12 cellular contexts compared by ENCODE assay signal in the genomic region with DNA sequence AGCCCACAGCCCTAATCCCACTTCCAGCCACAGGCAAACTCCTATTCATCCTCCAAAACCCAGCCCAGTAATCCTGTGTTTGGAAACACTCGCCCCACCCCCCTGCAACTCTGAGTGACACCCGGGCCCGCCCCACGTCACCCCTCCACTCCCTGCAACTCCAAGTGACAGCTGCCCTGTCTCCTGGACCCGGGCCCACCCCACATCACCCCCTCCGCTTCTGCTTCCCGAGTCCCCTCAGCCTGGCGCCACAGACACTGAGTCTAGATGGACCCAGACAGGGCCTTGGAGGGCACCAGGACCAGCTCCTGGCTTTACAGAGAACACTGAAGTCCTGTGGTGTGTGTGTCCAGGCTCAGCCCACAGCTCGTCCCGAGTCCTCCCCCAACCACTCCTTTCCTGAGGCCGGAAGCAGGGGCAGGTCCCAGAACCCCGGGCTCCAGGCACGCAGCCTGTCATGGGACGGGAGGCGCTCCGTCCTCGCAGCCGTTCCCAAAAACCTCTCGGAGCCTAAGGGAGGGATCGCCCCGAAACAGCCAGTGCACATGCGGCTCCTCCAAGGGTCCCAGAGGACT. TPM values are rescaled to one million over a fixed set of nuclear protein-coding genes. Genes with fewer than 3 reads are reported as not detected.
A peak's percentile ranks its signal among the peaks of the same experiment; 100 is the strongest.
DNase-seq lines count a peak whose midpoint lies in the region; ATAC-seq and TF ChIP-seq lines count a peak whose summit lies in the region.
"Had no signal": no experiment of that assay in that cellular context is flagged by ENCODE, and none has a peak within 500 bp of the region (broad histone marks: within the 10 kb centered on the region; RNA-seq: fewer than 3 reads in every experiment).

No MANE protein-coding gene starts in this region.

- CTCF ChIA-PET in Panc1 (lab: Charles Lee), result interaction anchor here (0.6 kb wide), 1 partner anchor 215 kb away, joined by 3 read pairs; no protein-coding TSS in a partner anchor

- ATAC-seq in Panc1 (peak; percentile 25), GM18502 (IDR thresholded peaks at IDR 0.05; ENCODE audit: poor library complexity, unreplicated experiment) (no peak), HG02884 (IDR thresholded peaks at IDR 0.05; ENCODE audit: unreplicated experiment) (no peak)
- ATAC-seq: stimulated activated naive CD8-positive, alpha-beta T cell treated with anti-CD3 and anti-CD28 coated beads, Interleukin-15, Interleukin-2, amounts not matched to agents 100 U/mL and 50 U/mL, for 24 hours had no signal

- H3K79me1 ChIP-seq in mesenchymal stem cell (replicated peaks; ENCODE audit: low read length, poor library complexity, severe bottlenecking), result peaks cover 9% of the 10 kb centered on the region

- TF ChIP-seq CTCF in Panc1 (IDR thresholded peaks at IDR 0.05) (no peak), esophagus squamous epithelium (IDR thresholded peaks at IDR 0.05) (no peak), transverse colon (IDR thresholded peaks at IDR 0.05) (no peak)

- no peak overlapping the region for H3K23ac ChIP-seq in mesenchymal stem cell (ENCODE audit: low read length in 2 of 2)

- 81% methylated on average over 3 to 6 of the region's 22 CpGs for WGBS in esophagus squamous epithelium, 2 donors
- WGBS in mesenchymal stem cell, result 86% methylated on average over 22 of the region's 22 CpGs
- whole genome bisulfite sequencing in transverse colon (ENCODE audit: low coverage in 1 of 2), 2 donors, result 71% methylated on average over 22 of the region's 22 CpGs; no CpG with 5 or more reads in 1 of the 2 donors

- no peak overlapping the region for H2BK5ac ChIP-seq in mesenchymal stem cell (ENCODE audit: low read depth, low read length, poor library complexity, severe bottlenecking)

- H3K27ac ChIP-seq in Panc1 (ENCODE audit: low read length) (peak overlapping the region; percentile 57; the same call in 1 of the 2 replicates), esophagus squamous epithelium (peak overlapping the region in 3 of 4 donors; percentile 35 to 64 (median 47)), mesenchymal stem cell (ENCODE audit: low read length, poor library complexity, severe bottlenecking) (no peak overlapping the region), transverse colon (peak overlapping the region; percentile 82 to 83 (median 82))

- no TSS peak for BruUV-seq in Panc1 (replicated peaks; lab: Mats Ljungman, UMichigan)

- H2BK15ac ChIP-seq in mesenchymal stem cell (ENCODE audit: low read depth, poor library complexity, severe bottlenecking), result no peak overlapping the region

- H3K36me3 ChIP-seq in Panc1 (ENCODE audit: control insufficient read depth, insufficient read depth, low read length), result no peaks in the 10 kb centered on the region
- H3K36me3 ChIP-seq in esophagus squamous epithelium, result peaks cover 0 to 40% (median 7%) of the 10 kb centered on the region in 3 donors
- peaks cover 0 to 47% of the 10 kb centered on the region in 2 experiments for H3K36me3 ChIP-seq in mesenchymal stem cell (ENCODE audit: control insufficient read depth in 1 of 2, insufficient read depth in 2 of 2, low read depth in 1 of 2, low read length in 2 of 2)
- H3K36me3 ChIP-seq in transverse colon, result no peaks in the 10 kb centered on the region

- H3K27me3 ChIP-seq in Panc1 (ENCODE audit: control insufficient read depth, insufficient read depth, low read length) (no peaks in the 10 kb centered on the region), esophagus squamous epithelium (no peaks in the 10 kb centered on the region), mesenchymal stem cell (ENCODE audit: control insufficient read depth in 1 of 2, insufficient read depth in 1 of 2, low read length in 2 of 2) (no peaks in the 10 kb centered on the region), transverse colon (no peaks in the 10 kb centered on the region)

- H3K4ac ChIP-seq in mesenchymal stem cell (ENCODE audit: low read depth in 1 of 2, low read length in 2 of 2), result no peak overlapping the region

- H3K18ac ChIP-seq in mesenchymal stem cell (ENCODE audit: low read depth in 1 of 2, low read length in 2 of 2), result no peak overlapping the region

- POLR2A ChIA-PET in Panc1 (lab: Charles Lee), result interaction anchor here (0.7 kb wide), 1 partner anchor 11 kb away, joined by 3 read pairs; no protein-coding TSS in a partner anchor

- H3K4me2 ChIP-seq in mesenchymal stem cell (ENCODE audit: low read length, poor library complexity, severe bottlenecking), result no peak overlapping the region

- in situ Hi-C loops in Panc1 (cut with HindIII; ENCODE audit: low pct_unique_long_range_greater_than_20kb, low sequenced_read_pairs), result no loop called here
- in situ Hi-C loops in transverse colon (cut with MboI; ENCODE audit: low pct_ligation_motif_present in 1 of 4, low pct_unique_long_range_greater_than_20kb in 1 of 4, low sequenced_read_pairs in 3 of 4), result no loop called here
- in situ Hi-C loops in G401 (cut with HindIII; ENCODE audit: low sequenced_read_pairs), result no loop called here

- no peak overlapping the region for H2AFZ ChIP-seq in mesenchymal stem cell (ENCODE audit: low read depth, low read length)

- DNase-seq in Panc1 (ENCODE audit: low read depth, low spot score) (no peak), esophagus squamous epithelium (lab: John Stamatoyannopoulos, UW) (no peak), mesenchymal stem cell (no peak), transverse colon (no peak), G401 (ENCODE audit: low spot score) (no peak)
- DNase-seq: activated CD4-positive, alpha-beta T cell treated with anti-CD3 and anti-CD28 coated beads for 48 hours; foreskin fibroblast; stimulated activated CD4-positive, alpha-beta T cell treated with anti-CD3 and anti-CD28 coated beads, Interleukin-2, amount 100 ng/mL, for 48 hours; stimulated activated naive CD8-positive, alpha-beta T cell treated with anti-CD3 and anti-CD28 coated beads, Interleukin-15, Interleukin-2, amounts not matched to agents 100 U/mL and 50 U/mL, for 24 hours; SW 1271 had no signal

- peaks cover 39% of the 10 kb centered on the region for H3K4me1 ChIP-seq in Panc1 (ENCODE audit: control insufficient read depth, insufficient read depth, low read length)
- H3K4me1 ChIP-seq in esophagus squamous epithelium, result peaks cover 58 to 98% (median 64%) of the 10 kb centered on the region in 3 donors
- peaks cover 26% of the 10 kb centered on the region for H3K4me1 ChIP-seq in mesenchymal stem cell (ENCODE audit: control insufficient read depth, insufficient read depth, low read depth, low read length)
- H3K4me1 ChIP-seq in transverse colon, result peaks cover 35 to 90% (median 65%) of the 10 kb centered on the region in 4 donors

- no peak overlapping the region for H2BK12ac ChIP-seq in mesenchymal stem cell (ENCODE audit: low read length in 2 of 2)

- intact Hi-C loops in Panc1 (cut with micrococcal nuclease; ENCODE audit: unreplicated experiment) (no loop called here), esophagus squamous epithelium (cut with DNase I) (no loop called here), transverse colon (cut with DNase I; ENCODE audit: low total_unique reads) (no loop called here)

- H4K91ac ChIP-seq in mesenchymal stem cell (ENCODE audit: low read length), result no peak overlapping the region

- H3K9me3 ChIP-seq in Panc1 (ENCODE audit: control insufficient read depth, insufficient read depth, low read depth, low read length), result no peaks in the 10 kb centered on the region
- H3K9me3 ChIP-seq in esophagus squamous epithelium, result no peaks in the 10 kb centered on the region
- H3K9me3 ChIP-seq in mesenchymal stem cell (ENCODE audit: control insufficient read depth, low read length), result no peaks in the 10 kb centered on the region
- H3K9me3 ChIP-seq in transverse colon, result no peaks in the 10 kb centered on the region

- TF ChIP-seq EP300 in transverse colon (IDR thresholded peaks at IDR 0.05; ENCODE audit: low read depth), result no peak

- no peak overlapping the region for H4K8ac ChIP-seq in mesenchymal stem cell (ENCODE audit: low read length)

- no peak overlapping the region for H3K4me3 ChIP-seq in Panc1 (ENCODE audit: low read depth in 2 of 2, low read length in 2 of 2)
- peak overlapping the region in 2 of 4 donors; percentile 19 to 33 for H3K4me3 ChIP-seq in esophagus squamous epithelium
- H3K4me3 ChIP-seq in mesenchymal stem cell (ENCODE audit: insufficient read depth in 1 of 2, low read depth in 1 of 2, low read length in 2 of 2), result no peak overlapping the region
- H3K4me3 ChIP-seq in transverse colon, result peak overlapping the region in 1 of 4 donors; percentile 1

- H3K14ac ChIP-seq in mesenchymal stem cell (ENCODE audit: low read length in 2 of 2), result no peak overlapping the region

- TF ChIP-seq POLR2A in esophagus squamous epithelium (IDR thresholded peaks at IDR 0.05) (no peak), transverse colon (IDR thresholded peaks at IDR 0.05) (peak; percentile 24)

- H3K9ac ChIP-seq in mesenchymal stem cell (ENCODE audit: low read length), result peak overlapping the region; percentile 49

- no peak overlapping the region for H2AK5ac ChIP-seq in mesenchymal stem cell (ENCODE audit: low read length, severe bottlenecking)

- no peak overlapping the region for H2BK120ac ChIP-seq in mesenchymal stem cell (ENCODE audit: low read depth, low read length)

RNA-seq across cellular contexts. Expression of a gene that starts 7.7 kb away (rescaled TPM):
- total RNA-seq in Panc1 (2021; ENCODE audit: unreplicated experiment) (52.1 TPM), esophagus squamous epithelium (10 to 100 TPM in 3 of 4 donors, 1 to 10 TPM in 1; 7.5 to 16.4 (median 15.4) TPM), transverse colon (10 to 100 TPM; 36.0 to 95.0 (median 56.3) TPM)
- 66.2 TPM for polyA plus RNA-seq in Panc1 (2012; ENCODE audit: insufficient read length)
- 16.0 TPM for polyA plus RNA-seq in mesenchymal stem cell (2013, experiment 1 of 2)
- polyA plus RNA-seq in mesenchymal stem cell (2013, experiment 2 of 2), result 14.2 TPM
- 7.8 and 10.7 TPM in 2 replicates for total RNA-seq in G401 (2014; rRNA removed; shearing (Covaris generic))

RNA-seq across cellular contexts. Expression of a gene that starts 22.8 kb away (rescaled TPM):
- total RNA-seq in Panc1 (2021; ENCODE audit: unreplicated experiment), result 79.3 TPM
- polyA plus RNA-seq in Panc1 (2012; ENCODE audit: insufficient read length), result 74.5 TPM
- 10 to 100 TPM in 1 of 4 donors, 1 to 10 TPM in 3; 8.3 to 13.5 (median 9.1) TPM for total RNA-seq in esophagus squamous epithelium
- polyA plus RNA-seq in mesenchymal stem cell (2013, experiment 1 of 2), result 25.8 TPM
- 28.0 TPM for polyA plus RNA-seq in mesenchymal stem cell (2013, experiment 2 of 2)
- total RNA-seq in transverse colon, result 10 to 100 TPM in 3 of 4 donors, 1 to 10 TPM in 1; 9.0 to 18.3 (median 11.6) TPM
- 27.9 and 29.2 TPM in 2 replicates for total RNA-seq in G401 (2014; rRNA removed; shearing (Covaris generic))

RNA-seq across cellular contexts. Expression of a gene that starts 28.6 kb away (rescaled TPM):
- total RNA-seq in Panc1 (2021; ENCODE audit: unreplicated experiment), result 67.7 TPM
- 30.0 TPM for polyA plus RNA-seq in Panc1 (2012; ENCODE audit: insufficient read length)
- total RNA-seq in esophagus squamous epithelium, result 1 to 10 TPM in 2 of 4 donors, under 1 TPM in 2; 0.57 to 3.0 (median 1.4) TPM
- 3.5 TPM for polyA plus RNA-seq in mesenchymal stem cell (2013, experiment 1 of 2)
- polyA plus RNA-seq in mesenchymal stem cell (2013, experiment 2 of 2), result 3.2 TPM
- total RNA-seq in transverse colon, result under 1 TPM in 2 of 4 donors, not detected in 2; 0.27 to 0.75 TPM
- total RNA-seq in G401 (2014; rRNA removed; shearing (Covaris generic)), result 2.5 and 5.5 TPM in 2 replicates

RNA-seq across cellular contexts. Expression of a gene that starts 44.7 kb away (rescaled TPM):
- 57.1 TPM for total RNA-seq in Panc1 (2021; ENCODE audit: unreplicated experiment)
- polyA plus RNA-seq in Panc1 (2012; ENCODE audit: insufficient read length), result 92.3 TPM
- 10 to 100 TPM; 78.4 to 91.7 (median 82.9) TPM for total RNA-seq in esophagus squamous epithelium
- polyA plus RNA-seq in mesenchymal stem cell (2013, experiment 1 of 2), result 60.5 TPM
- 60.5 TPM for polyA plus RNA-seq in mesenchymal stem cell (2013, experiment 2 of 2)
- 100 to 1,000 TPM in 3 of 4 donors, 10 to 100 TPM in 1; 90.0 to 179 (median 140) TPM for total RNA-seq in transverse colon
- 94.4 and 130 TPM in 2 replicates for total RNA-seq in G401 (2014; rRNA removed; shearing (Covaris generic))

Comparison
In these comparisons a context has a peak if more than half of its experiments do, and no peak if none do; other contexts are left out.
1. RNA of a gene that starts 28.6 kb away (total RNA-seq): 67.7 TPM in Panc1 (single experiment); 2.5 to 5.5 TPM in G401, 0.57 to 3.0 TPM in esophagus squamous epithelium and 0.27 to 0.75 TPM in transverse colon; every median in the first group is over 10 times any median in the second.